In genomic region chr12:42969357-42969756, GRCh38 we compare ENCODE assay signal across 2 cellular contexts.
TF ChIP-seq lines count a peak whose summit lies in the region.

No MANE protein-coding gene starts in this region.

TF ChIP-seq in A549, 52 proteins besides CTCF, POLR2A, EP300 and RAD21 (continued from another document):
- TF ChIP-seq BHLHE40 (IDR thresholded peaks at IDR 0.05; ENCODE audit: low read depth, low read length) = no peak
- no peak for TF ChIP-seq HOXB13 (CRISPR knock-in tag; IDR thresholded peaks at IDR 0.05; ENCODE audit: low read depth)
- no peak for TF ChIP-seq CHD2 (IDR thresholded peaks at IDR 0.05; ENCODE audit: low read length, partially characterized antibody)
- TF ChIP-seq HDAC2 (IDR thresholded peaks at IDR 0.05) = no peak
- TF ChIP-seq ZNF302 (CRISPR knock-in tag; IDR thresholded peaks at IDR 0.05) = no peak
- TF ChIP-seq KDM5A (IDR thresholded peaks at IDR 0.05) = no peak
- TF ChIP-seq EHF (CRISPR knock-in tag; IDR thresholded peaks at IDR 0.05) = no peak

TF ChIP-seq in GM23338, 12 proteins besides CTCF, POLR2A, EP300 and RAD21 (continued from another document):
- TF ChIP-seq ZNF462 (CRISPR knock-in tag; IDR thresholded peaks at IDR 0.05) = no peak
- TF ChIP-seq CREB1 (CRISPR knock-in tag; IDR thresholded peaks at IDR 0.05; ENCODE audit: low read depth) = no peak
- TF ChIP-seq NANOG (IDR thresholded peaks at IDR 0.05; ENCODE audit: borderline replicate concordance) = no peak
- no peak for TF ChIP-seq ETS1 (IDR thresholded peaks at IDR 0.05)
- no peak for TF ChIP-seq EZH2phosphoT487 (IDR thresholded peaks at IDR 0.05; ENCODE audit: unreplicated experiment)
- no peak for TF ChIP-seq ZNF114 (CRISPR knock-in tag; IDR thresholded peaks at IDR 0.05)
- no peak for TF ChIP-seq EZH2 (IDR thresholded peaks at IDR 0.05; ENCODE audit: low read depth, unreplicated experiment)
- TF ChIP-seq REST (IDR thresholded peaks at IDR 0.05; ENCODE audit: unreplicated experiment) = no peak
